ENCODE assay signal across 33 cellular contexts in genomic region chr6:138285800-138286199, GRCh38.
A peak's percentile ranks its signal among the peaks of the same experiment; 100 is the strongest.
DNase-seq lines count a peak whose midpoint lies in the region; ATAC-seq, FAIRE-seq and TF ChIP-seq lines count a peak whose summit lies in the region.
"Had no signal": no experiment of that assay in that cellular context is flagged by ENCODE, and none has a peak within 500 bp of the region (broad histone marks: within the 10 kb centered on the region; RNA-seq: fewer than 3 reads in every experiment).

No MANE protein-coding gene starts in this region.

- H4K20me1 ChIP-seq in H1 (replicated peaks in 1 of 2; ENCODE audit: control insufficient read depth in 1 of 2, insufficient read depth in 2 of 2, low read length in 2 of 2): no peaks in the 10 kb centered on the region
- H4K20me1 ChIP-seq in SK-N-SH (ENCODE audit: insufficient read depth): no peaks in the 10 kb centered on the region
- H4K20me1 ChIP-seq: BLaER1 had no signal

- H3K56ac ChIP-seq in H1 (replicated peaks; ENCODE audit: insufficient read length, low read depth, low read length): no peak overlapping the region

- no peak overlapping the region for H2BK12ac ChIP-seq in H1 (ENCODE audit: low read depth, low read length)

- H3K23me2 ChIP-seq in H1 (ENCODE audit: low read depth, low read length): no peaks in the 10 kb centered on the region

- no peak overlapping the region for H2BK15ac ChIP-seq in H1 (ENCODE audit: low read length)

- no peak overlapping the region for H4K5ac ChIP-seq in H1 (ENCODE audit: insufficient read length, low read depth, low read length)

- TF ChIP-seq POLR2A in H1 (IDR thresholded peaks at IDR 0.05; ENCODE audit: control extremely low read depth in 1 of 2, low read depth in 2 of 2, low read length in 2 of 2): no peak

- H3K9ac ChIP-seq in H1 (replicated peaks in 1 of 4; ENCODE audit: extremely low read depth in 1 of 4, low read depth in 3 of 4, low read length in 3 of 4) (no peak overlapping the region), SK-N-SH (no peak overlapping the region)
- H3K9ac ChIP-seq: BLaER1 had no signal

- BruUV-seq in Panc1 (replicated peaks; lab: Mats Ljungman, UMichigan): no TSS peak

- H2BK20ac ChIP-seq in H1 (ENCODE audit: low read length): no peak overlapping the region

- H3K27ac ChIP-seq in left ventricle myocardium inferior (replicated peaks) (no peak overlapping the region), right atrium auricular region (no peak overlapping the region), Panc1 (ENCODE audit: low read length) (no peak overlapping the region), H1 (ENCODE audit: low read depth, low read length) (no peak overlapping the region), SK-N-SH (ENCODE audit: low read depth in 2 of 2, low read length in 1 of 2) (no peak overlapping the region)
- H3K27ac ChIP-seq: BLaER1, esophagus muscularis mucosa, lower lobe of right lung, pancreas, sigmoid colon, thoracic aorta had no signal

- in situ Hi-C loops in Panc1 (cut with HindIII; ENCODE audit: low pct_unique_long_range_greater_than_20kb, low sequenced_read_pairs): no loop called here

- no peaks in the 10 kb centered on the region for H3K27me3 ChIP-seq in left ventricle myocardium inferior (ENCODE audit: low read depth)
- no peaks in the 10 kb centered on the region for H3K27me3 ChIP-seq in right atrium auricular region
- no peaks in the 10 kb centered on the region for H3K27me3 ChIP-seq in Panc1 (ENCODE audit: control insufficient read depth, insufficient read depth, low read length)
- H3K27me3 ChIP-seq in H1 (replicated peaks in 1 of 4; ENCODE audit: control insufficient read depth in 3 of 4, extremely low read depth in 1 of 4, insufficient read depth in 3 of 4, low read length in 3 of 4): no peaks in the 10 kb centered on the region
- H3K27me3 ChIP-seq in SK-N-SH (ENCODE audit: insufficient read depth): no peaks in the 10 kb centered on the region
- H3K27me3 ChIP-seq: BLaER1, esophagus muscularis mucosa, MG63, pancreas, sigmoid colon had no signal

- CTCF ChIA-PET in Panc1 (lab: Charles Lee) (interaction anchor here (0.7 kb wide), 1 partner anchor 90 kb away, joined by 7 read pairs; no protein-coding TSS in a partner anchor), H1 (lab: Charles Lee; ENCODE audit: partially characterized antibody) (interaction anchor here (0.6 to 8.3 kb wide), 27 partner anchors 10 to 360 kb away, joined by 3 to 106 read pairs (median 5); partner anchors contain the start of gene SMIM28), SK-N-SH (lab: Yijun Ruan, JAX) (interaction anchor here (0.9 kb wide), 1 partner anchor 17 kb away, joined by 4 read pairs; no protein-coding TSS in a partner anchor)
- CTCF ChIA-PET in activated CD8-positive, alpha-beta T cell treated with anti-CD3 and anti-CD28 coated beads for 36 hours (lab: Charles Lee): interaction anchor here (5.5 kb wide), 1 partner anchor 170 kb away, joined by 63 read pairs; no protein-coding TSS in a partner anchor

- no peak overlapping the region for H3K14ac ChIP-seq in H1 (ENCODE audit: insufficient read length)

- H3K79me2 ChIP-seq in H1 (ENCODE audit: control insufficient read depth in 1 of 2, insufficient read depth in 2 of 2, low read length in 2 of 2) (no peaks in the 10 kb centered on the region), SK-N-SH (ENCODE audit: insufficient read depth) (no peaks in the 10 kb centered on the region)

- no peaks in the 10 kb centered on the region for H3K79me1 ChIP-seq in H1 (ENCODE audit: low read depth, low read length)

- no peak overlapping the region for H3K18ac ChIP-seq in H1 (ENCODE audit: extremely low read depth, low read length)

- H3K4me1 Mint-ChIP-seq in activated CD8-positive, alpha-beta T cell treated with anti-CD3 and anti-CD28 coated beads for 36 hours (ENCODE audit: low read depth): peaks cover 5% of the 10 kb centered on the region
- H3K4me1 Mint-ChIP-seq: activated naive CD8-positive, alpha-beta T cell treated with anti-CD3 and anti-CD28 coated beads, Interleukin-2, amount 50 U/mL, for 24 hours; nephron had no signal

- no peaks in the 10 kb centered on the region for H3K36me3 ChIP-seq in left ventricle myocardium inferior
- H3K36me3 ChIP-seq in right atrium auricular region: no peaks in the 10 kb centered on the region
- no peaks in the 10 kb centered on the region for H3K36me3 ChIP-seq in Panc1 (ENCODE audit: control insufficient read depth, insufficient read depth, low read length)
- peaks cover 2 to 10% (median 4%) of the 10 kb centered on the region in 4 experiments; a peak in 6 of 8 replicates for H3K36me3 ChIP-seq in H1 (ENCODE audit: control insufficient read depth in 2 of 4, insufficient read depth in 4 of 4, low read length in 3 of 4)
- H3K36me3 ChIP-seq in SK-N-SH (replicated peaks in 1 of 2; ENCODE audit: control insufficient read depth in 1 of 2, insufficient read depth in 2 of 2, low read length in 1 of 2): no peaks in the 10 kb centered on the region
- H3K36me3 ChIP-seq: BLaER1, esophagus muscularis mucosa, sigmoid colon, thoracic aorta had no signal

- H3K4me1 ChIP-seq in left ventricle myocardium inferior (no peaks in the 10 kb centered on the region), right atrium auricular region (no peaks in the 10 kb centered on the region), Panc1 (ENCODE audit: control insufficient read depth, insufficient read depth, low read length) (no peaks in the 10 kb centered on the region), H1 (replicated peaks in 1 of 4; ENCODE audit: control insufficient read depth in 3 of 4, insufficient read depth in 4 of 4, low read length in 3 of 4) (no peaks in the 10 kb centered on the region; a peak in 1 of 7 replicates), SK-N-SH (ENCODE audit: control insufficient read depth in 1 of 2, insufficient read depth in 2 of 2, low read depth in 1 of 2, low read length in 1 of 2) (no peaks in the 10 kb centered on the region)
- H3K4me1 ChIP-seq: BLaER1, Caco-2, esophagus muscularis mucosa, lower lobe of right lung, pancreas, sigmoid colon had no signal

- FAIRE-seq in H1 (lab: Jason Lieb, UNC): no peak
- FAIRE-seq: frontal cortex, GM12892, pancreas had no signal

- H4K8ac ChIP-seq in H1 (ENCODE audit: extremely low read depth, insufficient read depth, low read length): no peak overlapping the region

- H3K9me3 Mint-ChIP-seq in activated CD8-positive, alpha-beta T cell treated with anti-CD3 and anti-CD28 coated beads for 36 hours: no peaks in the 10 kb centered on the region
- H3K9me3 Mint-ChIP-seq: activated CD4-positive, alpha-beta memory T cell treated with anti-CD3 and anti-CD28 coated beads, Interleukin-2, amount 10 ng/mL, durations not matched to agents 7 days and 5 days; activated naive CD8-positive, alpha-beta T cell treated with anti-CD3 and anti-CD28 coated beads, Interleukin-2, amount 50 U/mL, for 24 hours; nephron; T-helper 2 cell treated with Interferon-gamma antibody and Interleukin-4, amounts not matched to agents 5 μg/mL and 100 μg/mL, for 36 hours had no signal

- no peak overlapping the region for H4K91ac ChIP-seq in H1 (replicated peaks; ENCODE audit: insufficient read length, low read length)

- no peak overlapping the region for H3K23ac ChIP-seq in H1 (ENCODE audit: insufficient read length)

- no peak overlapping the region for H3K4me3 ChIP-seq in left ventricle myocardium inferior
- no peak overlapping the region for H3K4me3 ChIP-seq in right atrium auricular region
- no peak overlapping the region for H3K4me3 ChIP-seq in Panc1 (ENCODE audit: low read depth in 2 of 2, low read length in 2 of 2)
- H3K4me3 ChIP-seq in H1 (ENCODE audit: extremely low read depth in 1 of 4, insufficient read depth in 2 of 4, low read depth in 3 of 4, low read length in 4 of 4): no peak overlapping the region
- H3K4me3 ChIP-seq in retinal pigment epithelial cell (ENCODE audit: low read length): no peak overlapping the region
- H3K4me3 ChIP-seq in SK-N-SH (ENCODE audit: low read depth in 2 of 2, low read length in 1 of 2): no peak overlapping the region
- H3K4me3 ChIP-seq: BLaER1, esophagus muscularis mucosa, lower lobe of right lung, MG63, pancreas, sigmoid colon, thoracic aorta had no signal

- TF ChIP-seq CTCF in left ventricle myocardium inferior (IDR thresholded peaks at IDR 0.05; ENCODE audit: borderline replicate concordance) (peak; percentile 46), right atrium auricular region (IDR thresholded peaks at IDR 0.05) (no peak), Panc1 (IDR thresholded peaks at IDR 0.05) (peak; percentile 38), H1 (IDR thresholded peaks at IDR 0.05; ENCODE audit: control extremely low read depth in 1 of 3, insufficient read depth in 1 of 3, low read depth in 1 of 3, low read length in 3 of 3) (peak; percentile 42 to 55 (median 44)), retinal pigment epithelial cell (conservative IDR thresholded peaks at IDR 0.05; ENCODE audit: low read depth, low read length) (peak; percentile 5), SK-N-SH (IDR thresholded peaks at IDR 0.05) (no peak)
- TF ChIP-seq CTCF in activated CD8-positive, alpha-beta T cell treated with anti-CD3 and anti-CD28 coated beads for 36 hours (IDR thresholded peaks at IDR 0.05): no peak

- WGBS in H1 (ENCODE audit: extremely low coverage in 1 of 2, insufficient coverage in 1 of 2, insufficient read length in 1 of 2, insufficient replicate concordance in 2 of 2, low coverage in 1 of 2, low lambda C conversion rate in 2 of 2, missing lambda C conversion rate in 1 of 2), 2 experiments: 94% methylated on average over 6 of the region's 6 CpGs; no CpG with 5 or more reads in 1 of the 2 experiments
- WGBS in SK-N-SH (ENCODE audit: low lambda C conversion rate): 64% methylated on average over 6 of the region's 6 CpGs

- DNase-seq in left ventricle myocardium inferior (no peak), right atrium auricular region (ENCODE audit: low spot score) (no peak), Panc1 (ENCODE audit: low read depth, low spot score) (no peak), H1 (ENCODE audit: low read depth in 1 of 2, low spot score in 2 of 2) (no peak), retinal pigment epithelial cell (ENCODE audit: low read depth) (no peak), SK-N-SH (no peak)
- DNase-seq in activated CD8-positive, alpha-beta T cell treated with anti-CD3 and anti-CD28 coated beads for 36 hours: no peak
- DNase-seq: ACHN; activated CD4-positive, alpha-beta memory T cell treated with anti-CD3 and anti-CD28 coated beads, Interleukin-2, amount 10 ng/mL, durations not matched to agents 7 days and 5 days; activated CD4-positive, CD25-positive, alpha-beta regulatory T cell; activated gamma-delta T cell; activated naive CD8-positive, alpha-beta T cell treated with anti-CD3 and anti-CD28 coated beads, Interleukin-2, amount 50 U/mL, for 24 hours; activated T-cell treated with anti-CD3 and anti-CD28 coated beads for 4 hours; effector CD8-positive, alpha-beta T cell; hippocampal formation; lower lobe of right lung; MG63; NCI-H1436; NCI-H524; pancreas; sigmoid colon; stimulated activated CD4-positive, alpha-beta T cell treated with anti-CD3 and anti-CD28 coated beads, Interleukin-15, amount 100 ng/mL, for 24 hours; stimulated activated naive CD8-positive, alpha-beta T cell treated with anti-CD3 and anti-CD28 coated beads, Interleukin-15, Interleukin-2, amounts not matched to agents 100 U/mL and 50 U/mL, for 24 hours had no signal

- H2AFZ ChIP-seq in H1 (ENCODE audit: low read length) (no peak overlapping the region), SK-N-SH (ENCODE audit: low read depth) (no peak overlapping the region)

- H3K9me2 ChIP-seq in SK-N-SH: no peaks in the 10 kb centered on the region

- intact Hi-C loops in left ventricle myocardium inferior (cut with micrococcal nuclease) (loop anchor here (5.0 kb wide), 1 partner anchor 168 kb away; no protein-coding TSS in a partner anchor), Panc1 (cut with micrococcal nuclease; ENCODE audit: unreplicated experiment) (no loop called here)
- intact Hi-C loops in activated CD8-positive, alpha-beta T cell treated with anti-CD3 and anti-CD28 coated beads for 36 hours (cut with micrococcal nuclease): loop anchor here (5.0 kb wide), 1 partner anchor 168 kb away; no protein-coding TSS in a partner anchor

- no peak overlapping the region for H2BK5ac ChIP-seq in H1 (ENCODE audit: low read depth, low read length)

- TF ChIP-seq RAD21 in H1 (IDR thresholded peaks at IDR 0.05 in 1 of 2, conservative IDR thresholded peaks at IDR 0.05 in 1 of 2; ENCODE audit: low read depth in 2 of 2, low read length in 2 of 2) (peak; percentile 31 to 56; a peak in 3 of 4 replicates), SK-N-SH (IDR thresholded peaks at IDR 0.05; ENCODE audit: low read length) (no peak)

- no peaks in the 10 kb centered on the region for H3K36me3 Mint-ChIP-seq in activated CD8-positive, alpha-beta T cell treated with anti-CD3 and anti-CD28 coated beads for 36 hours (ENCODE audit: low read depth)

- H3K9me3 ChIP-seq in left ventricle myocardium inferior (replicated peaks): no peaks in the 10 kb centered on the region
- no peaks in the 10 kb centered on the region for H3K9me3 ChIP-seq in right atrium auricular region
- no peaks in the 10 kb centered on the region for H3K9me3 ChIP-seq in Panc1 (ENCODE audit: control insufficient read depth, insufficient read depth, low read depth, low read length)
- H3K9me3 ChIP-seq in H1 (ENCODE audit: insufficient read depth in 2 of 2, low read depth in 1 of 2, low read length in 1 of 2): no peaks in the 10 kb centered on the region
- no peaks in the 10 kb centered on the region for H3K9me3 ChIP-seq in SK-N-SH
- H3K9me3 ChIP-seq: BLaER1, Caco-2, esophagus muscularis mucosa, lower lobe of right lung, MG63, pancreas, sigmoid colon, thoracic aorta had no signal

- ATAC-seq in Panc1 (no peak), HG03108 (IDR thresholded peaks at IDR 0.05; ENCODE audit: unreplicated experiment) (no peak)
- ATAC-seq in activated CD8-positive, alpha-beta T cell treated with anti-CD3 and anti-CD28 coated beads for 36 hours: no peak
- ATAC-seq: activated naive CD8-positive, alpha-beta T cell treated with anti-CD3 and anti-CD28 coated beads, Interleukin-2, amount 50 U/mL, for 24 hours; lower lobe of right lung; pancreas; SK-N-SH treated with all-trans-retinoic acid at 6 μM for 48 hours; stimulated activated naive CD8-positive, alpha-beta T cell treated with anti-CD3 and anti-CD28 coated beads, Interleukin-15, Interleukin-2, amounts not matched to agents 100 U/mL and 50 U/mL, for 24 hours had no signal

- H2AK5ac ChIP-seq in H1 (ENCODE audit: low read depth, low read length): no peak overlapping the region

- no peaks in the 10 kb centered on the region for H3F3A ChIP-seq in SK-N-SH (replicated peaks; ENCODE audit: insufficient read depth)

- H3K27me3 Mint-ChIP-seq in activated CD8-positive, alpha-beta T cell treated with anti-CD3 and anti-CD28 coated beads for 36 hours: peaks cover 2% of the 10 kb centered on the region
- H3K27me3 Mint-ChIP-seq: activated CD4-positive, alpha-beta memory T cell treated with anti-CD3 and anti-CD28 coated beads, Interleukin-2, amount 10 ng/mL, durations not matched to agents 7 days and 5 days had no signal

- H3K4me3 Mint-ChIP-seq in activated CD8-positive, alpha-beta T cell treated with anti-CD3 and anti-CD28 coated beads for 36 hours: no peak overlapping the region
- H3K4me3 Mint-ChIP-seq: activated CD4-positive, alpha-beta memory T cell treated with anti-CD3 and anti-CD28 coated beads, Interleukin-2, amount 10 ng/mL, durations not matched to agents 7 days and 5 days; activated naive CD8-positive, alpha-beta T cell treated with anti-CD3 and anti-CD28 coated beads, Interleukin-2, amount 50 U/mL, for 24 hours; nephron; T-helper 2 cell treated with Interferon-gamma antibody and Interleukin-4, amounts not matched to agents 5 μg/mL and 100 μg/mL, for 36 hours had no signal

- no peak overlapping the region for H3K27ac Mint-ChIP-seq in activated CD8-positive, alpha-beta T cell treated with anti-CD3 and anti-CD28 coated beads for 36 hours
- H3K27ac Mint-ChIP-seq: activated CD4-positive, alpha-beta memory T cell treated with anti-CD3 and anti-CD28 coated beads, Interleukin-2, amount 10 ng/mL, durations not matched to agents 7 days and 5 days; activated naive CD8-positive, alpha-beta T cell treated with anti-CD3 and anti-CD28 coated beads, Interleukin-2, amount 50 U/mL, for 24 hours; nephron; T-helper 2 cell treated with Interferon-gamma antibody and Interleukin-4, amounts not matched to agents 5 μg/mL and 100 μg/mL, for 36 hours had no signal

- H3K4me2 ChIP-seq in H1 (ENCODE audit: insufficient read depth in 1 of 2, low read depth in 2 of 2, low read length in 2 of 2): no peak overlapping the region
- no peak overlapping the region for H3K4me2 ChIP-seq in SK-N-SH
- H3K4me2 ChIP-seq: BLaER1 had no signal

- H2BK120ac ChIP-seq in H1 (replicated peaks; ENCODE audit: low read depth, low read length): no peak overlapping the region

- POLR2A ChIA-PET in Panc1 (lab: Charles Lee) (no interaction called here), H1 (lab: Charles Lee; ENCODE audit: partially characterized antibody) (interaction anchor here (0.6 kb wide), 1 partner anchor 1088 kb away, joined by 4 read pairs; no protein-coding TSS in a partner anchor), SK-N-SH (lab: Yijun Ruan, JAX) (no interaction called here)
- POLR2A ChIA-PET in activated CD8-positive, alpha-beta T cell treated with anti-CD3 and anti-CD28 coated beads for 36 hours (lab: Charles Lee): no interaction called here

- no peak for TF ChIP-seq EP300 in H1 (IDR thresholded peaks at IDR 0.05; ENCODE audit: borderline replicate concordance in 1 of 2, low read depth in 2 of 2, low read length in 2 of 2)
- TF ChIP-seq EP300 in SK-N-SH (IDR thresholded peaks at IDR 0.05; ENCODE audit: borderline replicate concordance in 1 of 2, low read depth in 1 of 2, low read length in 1 of 2): no peak

- H3K4ac ChIP-seq in H1 (replicated peaks; ENCODE audit: insufficient read length, low read depth, low read length): no peak overlapping the region

Comparison
In these comparisons a context has a peak if more than half of its experiments do, and no peak if none do; other contexts are left out.
1. CTCF ChIP-seq: peak in left ventricle myocardium inferior (single experiment), Panc1 (single experiment), H1 (3 of 3) and retinal pigment epithelial cell (single experiment); none in right atrium auricular region (0 of 2), activated CD8-positive, alpha-beta T cell treated with anti-CD3 and anti-CD28 coated beads for 36 hours (single experiment) and SK-N-SH (single experiment).